ENCODE assay signal across 1 cellular context in genomic region chr3:12556723-12557471, GRCh38.
TF ChIP-seq lines count a peak whose summit lies in the region.

Gene MKRN2 (plus strand): TSS chr3:12557087. CDS start chr3:12557151, 64 bp downstream.

TF ChIP-seq in SK-N-SH, 30 proteins besides CTCF, POLR2A, EP300 and RAD21 (continued from another document):
- TF ChIP-seq REST (IDR thresholded peaks at IDR 0.05; ENCODE audit: low read depth, low read length) (peak; percentile 68), GABPA (IDR thresholded peaks at IDR 0.05; ENCODE audit: low read depth) (peak; percentile 77), MEF2A (IDR thresholded peaks at IDR 0.05; ENCODE audit: borderline replicate concordance, low read depth) (no peak; the same call in 1 of the 2 replicates), NFIC (IDR thresholded peaks at IDR 0.05; ENCODE audit: borderline replicate concordance) (peak; percentile 33; the same call in 1 of the 2 replicates), FOXM1 (IDR thresholded peaks at IDR 0.05; ENCODE audit: low read depth) (no peak), RCOR1 (IDR thresholded peaks at IDR 0.05; ENCODE audit: low read length) (0 out of 2 replicates have a peak, but pooled peaks have one; percentile 26), SMC3 (IDR thresholded peaks at IDR 0.05; ENCODE audit: low read depth, low read length) (peak; percentile 1; the same call in 1 of the 2 replicates), NRF1 (IDR thresholded peaks at IDR 0.05; ENCODE audit: low read depth, low read length) (peak; percentile 73), YY1 (IDR thresholded peaks at IDR 0.05; ENCODE audit: low read depth) (0 out of 2 replicates have a peak, but pooled peaks have one; percentile 26)
